1 cellular context compared by ENCODE assay signal in the genomic region with DNA sequence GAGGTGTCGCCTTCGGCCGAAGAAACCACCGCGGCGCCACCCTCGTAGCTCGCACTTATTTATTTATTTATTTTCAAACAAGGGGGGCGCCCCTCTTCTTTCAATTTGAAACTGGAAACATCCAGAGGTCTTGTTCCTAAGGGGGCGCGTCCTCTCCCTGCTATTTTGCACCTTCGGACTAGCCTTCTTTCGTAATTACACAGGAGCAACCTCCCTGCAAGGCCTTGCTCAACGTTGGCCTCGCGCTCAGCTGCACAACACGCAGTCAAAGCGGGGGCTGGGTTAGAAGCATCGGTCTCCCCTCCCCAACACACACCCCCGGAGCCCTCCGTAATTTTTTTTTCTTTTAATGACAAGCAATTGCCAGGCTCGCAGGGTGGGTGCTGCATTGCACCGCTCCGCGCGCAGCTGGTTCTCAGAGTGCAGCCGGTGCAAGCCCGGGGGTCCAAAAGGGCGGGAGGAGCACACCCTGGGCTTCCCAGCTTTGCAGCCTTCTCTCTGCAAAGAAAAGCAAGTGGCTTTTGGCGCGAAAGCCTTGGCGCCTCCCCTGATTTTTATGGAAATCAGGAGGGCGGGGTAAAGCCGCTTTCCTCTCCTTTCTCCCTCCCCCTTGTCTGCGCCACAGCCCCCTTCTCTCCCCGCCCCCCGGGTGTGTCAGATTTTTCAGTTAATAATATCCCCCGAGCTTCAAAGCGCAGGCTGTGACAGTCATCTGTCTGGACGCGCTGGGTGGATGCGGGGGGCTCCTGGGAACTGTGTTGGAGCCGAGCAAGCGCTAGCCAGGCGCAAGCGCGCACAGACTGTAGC.
TF ChIP-seq lines count a peak whose summit lies in the region.

A gene (plus strand): TSS at position 697 of the 807 bp plus-strand sequence. CDS start 1,515 bp downstream, outside the sequence.

TF ChIP-seq in WTC11, 78 proteins besides CTCF, POLR2A, EP300 and RAD21 (continued from another document and continues in another):
- TF ChIP-seq, protein P1, sequence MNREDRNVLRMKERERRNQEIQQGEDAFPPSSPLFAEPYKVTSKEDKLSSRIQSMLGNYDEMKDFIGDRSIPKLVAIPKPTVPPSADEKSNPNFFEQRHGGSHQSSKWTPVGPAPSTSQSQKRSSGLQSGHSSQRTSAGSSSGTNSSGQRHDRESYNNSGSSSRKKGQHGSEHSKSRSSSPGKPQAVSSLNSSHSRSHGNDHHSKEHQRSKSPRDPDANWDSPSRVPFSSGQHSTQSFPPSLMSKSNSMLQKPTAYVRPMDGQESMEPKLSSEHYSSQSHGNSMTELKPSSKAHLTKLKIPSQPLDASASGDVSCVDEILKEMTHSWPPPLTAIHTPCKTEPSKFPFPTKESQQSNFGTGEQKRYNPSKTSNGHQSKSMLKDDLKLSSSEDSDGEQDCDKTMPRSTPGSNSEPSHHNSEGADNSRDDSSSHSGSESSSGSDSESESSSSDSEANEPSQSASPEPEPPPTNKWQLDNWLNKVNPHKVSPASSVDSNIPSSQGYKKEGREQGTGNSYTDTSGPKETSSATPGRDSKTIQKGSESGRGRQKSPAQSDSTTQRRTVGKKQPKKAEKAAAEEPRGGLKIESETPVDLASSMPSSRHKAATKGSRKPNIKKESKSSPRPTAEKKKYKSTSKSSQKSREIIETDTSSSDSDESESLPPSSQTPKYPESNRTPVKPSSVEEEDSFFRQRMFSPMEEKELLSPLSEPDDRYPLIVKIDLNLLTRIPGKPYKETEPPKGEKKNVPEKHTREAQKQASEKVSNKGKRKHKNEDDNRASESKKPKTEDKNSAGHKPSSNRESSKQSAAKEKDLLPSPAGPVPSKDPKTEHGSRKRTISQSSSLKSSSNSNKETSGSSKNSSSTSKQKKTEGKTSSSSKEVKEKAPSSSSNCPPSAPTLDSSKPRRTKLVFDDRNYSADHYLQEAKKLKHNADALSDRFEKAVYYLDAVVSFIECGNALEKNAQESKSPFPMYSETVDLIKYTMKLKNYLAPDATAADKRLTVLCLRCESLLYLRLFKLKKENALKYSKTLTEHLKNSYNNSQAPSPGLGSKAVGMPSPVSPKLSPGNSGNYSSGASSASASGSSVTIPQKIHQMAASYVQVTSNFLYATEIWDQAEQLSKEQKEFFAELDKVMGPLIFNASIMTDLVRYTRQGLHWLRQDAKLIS (CRISPR knock-in tag; IDR thresholded peaks at IDR 0.05; ENCODE audit: borderline replicate concordance): peak; percentile 56; the same call in 1 of the 2 replicates
- TF ChIP-seq, protein P2, sequence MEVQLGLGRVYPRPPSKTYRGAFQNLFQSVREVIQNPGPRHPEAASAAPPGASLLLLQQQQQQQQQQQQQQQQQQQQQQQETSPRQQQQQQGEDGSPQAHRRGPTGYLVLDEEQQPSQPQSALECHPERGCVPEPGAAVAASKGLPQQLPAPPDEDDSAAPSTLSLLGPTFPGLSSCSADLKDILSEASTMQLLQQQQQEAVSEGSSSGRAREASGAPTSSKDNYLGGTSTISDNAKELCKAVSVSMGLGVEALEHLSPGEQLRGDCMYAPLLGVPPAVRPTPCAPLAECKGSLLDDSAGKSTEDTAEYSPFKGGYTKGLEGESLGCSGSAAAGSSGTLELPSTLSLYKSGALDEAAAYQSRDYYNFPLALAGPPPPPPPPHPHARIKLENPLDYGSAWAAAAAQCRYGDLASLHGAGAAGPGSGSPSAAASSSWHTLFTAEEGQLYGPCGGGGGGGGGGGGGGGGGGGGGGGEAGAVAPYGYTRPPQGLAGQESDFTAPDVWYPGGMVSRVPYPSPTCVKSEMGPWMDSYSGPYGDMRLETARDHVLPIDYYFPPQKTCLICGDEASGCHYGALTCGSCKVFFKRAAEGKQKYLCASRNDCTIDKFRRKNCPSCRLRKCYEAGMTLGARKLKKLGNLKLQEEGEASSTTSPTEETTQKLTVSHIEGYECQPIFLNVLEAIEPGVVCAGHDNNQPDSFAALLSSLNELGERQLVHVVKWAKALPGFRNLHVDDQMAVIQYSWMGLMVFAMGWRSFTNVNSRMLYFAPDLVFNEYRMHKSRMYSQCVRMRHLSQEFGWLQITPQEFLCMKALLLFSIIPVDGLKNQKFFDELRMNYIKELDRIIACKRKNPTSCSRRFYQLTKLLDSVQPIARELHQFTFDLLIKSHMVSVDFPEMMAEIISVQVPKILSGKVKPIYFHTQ (CRISPR knock-in tag; IDR thresholded peaks at IDR 0.05): no peak
- TF ChIP-seq, protein P3, sequence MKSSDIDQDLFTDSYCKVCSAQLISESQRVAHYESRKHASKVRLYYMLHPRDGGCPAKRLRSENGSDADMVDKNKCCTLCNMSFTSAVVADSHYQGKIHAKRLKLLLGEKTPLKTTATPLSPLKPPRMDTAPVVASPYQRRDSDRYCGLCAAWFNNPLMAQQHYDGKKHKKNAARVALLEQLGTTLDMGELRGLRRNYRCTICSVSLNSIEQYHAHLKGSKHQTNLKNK (CRISPR knock-in tag; IDR thresholded peaks at IDR 0.05): no peak
- TF ChIP-seq TEAD1 (CRISPR knock-in tag; IDR thresholded peaks at IDR 0.05) (no peak), ESRRA (CRISPR knock-in tag; IDR thresholded peaks at IDR 0.05; ENCODE audit: borderline replicate concordance) (no peak), GABPB1 (CRISPR knock-in tag; IDR thresholded peaks at IDR 0.05) (no peak), NFATC4 (CRISPR knock-in tag; IDR thresholded peaks at IDR 0.05) (no peak), ZNF671 (CRISPR knock-in tag; IDR thresholded peaks at IDR 0.05) (no peak; the same call in 1 of the 2 replicates), PRRX2 (CRISPR knock-in tag; IDR thresholded peaks at IDR 0.05) (no peak), CREM (CRISPR knock-in tag; IDR thresholded peaks at IDR 0.05) (no peak; the same call in 1 of the 2 replicates), ZNF232 (CRISPR knock-in tag; IDR thresholded peaks at IDR 0.05) (0 out of 2 replicates have a peak, but pooled peaks have one; percentile 25), NR3C1 (CRISPR knock-in tag; conservative IDR thresholded peaks at IDR 0.05; ENCODE audit: low read depth) (no peak), TEAD4 (CRISPR knock-in tag; IDR thresholded peaks at IDR 0.05) (no peak), FOXK1 (CRISPR knock-in tag; IDR thresholded peaks at IDR 0.05) (no peak; the same call in 1 of the 2 replicates), ZNF416 (CRISPR knock-in tag; IDR thresholded peaks at IDR 0.05) (no peak), NFYB (CRISPR knock-in tag; conservative IDR thresholded peaks at IDR 0.05; ENCODE audit: low read depth) (0 out of 2 replicates have a peak, but pooled peaks have one; percentile 18), FOXP1 (CRISPR knock-in tag; IDR thresholded peaks at IDR 0.05; ENCODE audit: borderline replicate concordance) (0 out of 2 replicates have a peak, but pooled peaks have one; percentile 22), ZNF263 (CRISPR knock-in tag; IDR thresholded peaks at IDR 0.05; ENCODE audit: low read depth) (no peak), NFE2L1 (CRISPR knock-in tag; IDR thresholded peaks at IDR 0.05) (0 out of 2 replicates have a peak, but pooled peaks have one; percentile 38), MXD4 (CRISPR knock-in tag; IDR thresholded peaks at IDR 0.05; ENCODE audit: borderline replicate concordance) (no peak), SP1 (CRISPR knock-in tag; conservative IDR thresholded peaks at IDR 0.05) (peak; percentile 64), ZNF396 (CRISPR knock-in tag; IDR thresholded peaks at IDR 0.05; ENCODE audit: borderline replicate concordance) (no peak), SMAD4 (CRISPR knock-in tag; IDR thresholded peaks at IDR 0.05) (no peak), ATF1 (CRISPR knock-in tag; IDR thresholded peaks at IDR 0.05) (no peak; the same call in 1 of the 2 replicates)
- TF ChIP-seq, protein P4, sequence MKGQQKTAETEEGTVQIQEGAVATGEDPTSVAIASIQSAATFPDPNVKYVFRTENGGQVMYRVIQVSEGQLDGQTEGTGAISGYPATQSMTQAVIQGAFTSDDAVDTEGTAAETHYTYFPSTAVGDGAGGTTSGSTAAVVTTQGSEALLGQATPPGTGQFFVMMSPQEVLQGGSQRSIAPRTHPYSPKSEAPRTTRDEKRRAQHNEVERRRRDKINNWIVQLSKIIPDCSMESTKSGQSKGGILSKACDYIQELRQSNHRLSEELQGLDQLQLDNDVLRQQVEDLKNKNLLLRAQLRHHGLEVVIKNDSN (CRISPR knock-in tag; IDR thresholded peaks at IDR 0.05): no peak
- TF ChIP-seq, protein P5, sequence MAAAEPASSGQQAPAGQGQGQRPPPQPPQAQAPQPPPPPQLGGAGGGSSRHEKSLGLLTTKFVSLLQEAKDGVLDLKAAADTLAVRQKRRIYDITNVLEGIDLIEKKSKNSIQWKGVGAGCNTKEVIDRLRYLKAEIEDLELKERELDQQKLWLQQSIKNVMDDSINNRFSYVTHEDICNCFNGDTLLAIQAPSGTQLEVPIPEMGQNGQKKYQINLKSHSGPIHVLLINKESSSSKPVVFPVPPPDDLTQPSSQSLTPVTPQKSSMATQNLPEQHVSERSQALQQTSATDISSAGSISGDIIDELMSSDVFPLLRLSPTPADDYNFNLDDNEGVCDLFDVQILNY (CRISPR knock-in tag; IDR thresholded peaks at IDR 0.05): peak; percentile 80; the same call in 1 of the 2 replicates
- TF ChIP-seq, protein P6, sequence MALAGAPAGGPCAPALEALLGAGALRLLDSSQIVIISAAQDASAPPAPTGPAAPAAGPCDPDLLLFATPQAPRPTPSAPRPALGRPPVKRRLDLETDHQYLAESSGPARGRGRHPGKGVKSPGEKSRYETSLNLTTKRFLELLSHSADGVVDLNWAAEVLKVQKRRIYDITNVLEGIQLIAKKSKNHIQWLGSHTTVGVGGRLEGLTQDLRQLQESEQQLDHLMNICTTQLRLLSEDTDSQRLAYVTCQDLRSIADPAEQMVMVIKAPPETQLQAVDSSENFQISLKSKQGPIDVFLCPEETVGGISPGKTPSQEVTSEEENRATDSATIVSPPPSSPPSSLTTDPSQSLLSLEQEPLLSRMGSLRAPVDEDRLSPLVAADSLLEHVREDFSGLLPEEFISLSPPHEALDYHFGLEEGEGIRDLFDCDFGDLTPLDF (CRISPR knock-in tag; IDR thresholded peaks at IDR 0.05): 0 out of 2 replicates have a peak, but pooled peaks have one; percentile 43
- TF ChIP-seq, protein P7, sequence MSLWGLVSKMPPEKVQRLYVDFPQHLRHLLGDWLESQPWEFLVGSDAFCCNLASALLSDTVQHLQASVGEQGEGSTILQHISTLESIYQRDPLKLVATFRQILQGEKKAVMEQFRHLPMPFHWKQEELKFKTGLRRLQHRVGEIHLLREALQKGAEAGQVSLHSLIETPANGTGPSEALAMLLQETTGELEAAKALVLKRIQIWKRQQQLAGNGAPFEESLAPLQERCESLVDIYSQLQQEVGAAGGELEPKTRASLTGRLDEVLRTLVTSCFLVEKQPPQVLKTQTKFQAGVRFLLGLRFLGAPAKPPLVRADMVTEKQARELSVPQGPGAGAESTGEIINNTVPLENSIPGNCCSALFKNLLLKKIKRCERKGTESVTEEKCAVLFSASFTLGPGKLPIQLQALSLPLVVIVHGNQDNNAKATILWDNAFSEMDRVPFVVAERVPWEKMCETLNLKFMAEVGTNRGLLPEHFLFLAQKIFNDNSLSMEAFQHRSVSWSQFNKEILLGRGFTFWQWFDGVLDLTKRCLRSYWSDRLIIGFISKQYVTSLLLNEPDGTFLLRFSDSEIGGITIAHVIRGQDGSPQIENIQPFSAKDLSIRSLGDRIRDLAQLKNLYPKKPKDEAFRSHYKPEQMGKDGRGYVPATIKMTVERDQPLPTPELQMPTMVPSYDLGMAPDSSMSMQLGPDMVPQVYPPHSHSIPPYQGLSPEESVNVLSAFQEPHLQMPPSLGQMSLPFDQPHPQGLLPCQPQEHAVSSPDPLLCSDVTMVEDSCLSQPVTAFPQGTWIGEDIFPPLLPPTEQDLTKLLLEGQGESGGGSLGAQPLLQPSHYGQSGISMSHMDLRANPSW (CRISPR knock-in tag; conservative IDR thresholded peaks at IDR 0.05; ENCODE audit: low read depth): no peak
- TF ChIP-seq, protein P8, sequence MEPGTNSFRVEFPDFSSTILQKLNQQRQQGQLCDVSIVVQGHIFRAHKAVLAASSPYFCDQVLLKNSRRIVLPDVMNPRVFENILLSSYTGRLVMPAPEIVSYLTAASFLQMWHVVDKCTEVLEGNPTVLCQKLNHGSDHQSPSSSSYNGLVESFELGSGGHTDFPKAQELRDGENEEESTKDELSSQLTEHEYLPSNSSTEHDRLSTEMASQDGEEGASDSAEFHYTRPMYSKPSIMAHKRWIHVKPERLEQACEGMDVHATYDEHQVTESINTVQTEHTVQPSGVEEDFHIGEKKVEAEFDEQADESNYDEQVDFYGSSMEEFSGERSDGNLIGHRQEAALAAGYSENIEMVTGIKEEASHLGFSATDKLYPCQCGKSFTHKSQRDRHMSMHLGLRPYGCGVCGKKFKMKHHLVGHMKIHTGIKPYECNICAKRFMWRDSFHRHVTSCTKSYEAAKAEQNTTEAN (CRISPR knock-in tag; IDR thresholded peaks at IDR 0.05): peak; percentile 50; the same call in 1 of the 2 replicates
- TF ChIP-seq, protein P9, sequence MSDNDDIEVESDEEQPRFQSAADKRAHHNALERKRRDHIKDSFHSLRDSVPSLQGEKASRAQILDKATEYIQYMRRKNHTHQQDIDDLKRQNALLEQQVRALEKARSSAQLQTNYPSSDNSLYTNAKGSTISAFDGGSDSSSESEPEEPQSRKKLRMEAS (CRISPR knock-in tag; IDR thresholded peaks at IDR 0.05): no peak
- TF ChIP-seq, protein P10, sequence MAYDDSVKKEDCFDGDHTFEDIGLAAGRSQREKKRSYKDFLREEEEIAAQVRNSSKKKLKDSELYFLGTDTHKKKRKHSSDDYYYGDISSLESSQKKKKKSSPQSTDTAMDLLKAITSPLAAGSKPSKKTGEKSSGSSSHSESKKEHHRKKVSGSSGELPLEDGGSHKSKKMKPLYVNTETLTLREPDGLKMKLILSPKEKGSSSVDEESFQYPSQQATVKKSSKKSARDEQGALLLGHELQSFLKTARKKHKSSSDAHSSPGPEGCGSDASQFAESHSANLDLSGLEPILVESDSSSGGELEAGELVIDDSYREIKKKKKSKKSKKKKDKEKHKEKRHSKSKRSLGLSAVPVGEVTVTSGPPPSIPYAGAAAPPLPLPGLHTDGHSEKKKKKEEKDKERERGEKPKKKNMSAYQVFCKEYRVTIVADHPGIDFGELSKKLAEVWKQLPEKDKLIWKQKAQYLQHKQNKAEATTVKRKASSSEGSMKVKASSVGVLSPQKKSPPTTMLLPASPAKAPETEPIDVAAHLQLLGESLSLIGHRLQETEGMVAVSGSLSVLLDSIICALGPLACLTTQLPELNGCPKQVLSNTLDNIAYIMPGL (CRISPR knock-in tag; IDR thresholded peaks at IDR 0.05): peak; percentile 19; the same call in 1 of the 2 replicates
- TF ChIP-seq, protein P11, sequence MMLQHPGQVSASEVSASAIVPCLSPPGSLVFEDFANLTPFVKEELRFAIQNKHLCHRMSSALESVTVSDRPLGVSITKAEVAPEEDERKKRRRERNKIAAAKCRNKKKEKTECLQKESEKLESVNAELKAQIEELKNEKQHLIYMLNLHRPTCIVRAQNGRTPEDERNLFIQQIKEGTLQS (CRISPR knock-in tag; conservative IDR thresholded peaks at IDR 0.05): no peak
- TF ChIP-seq, protein P12, sequence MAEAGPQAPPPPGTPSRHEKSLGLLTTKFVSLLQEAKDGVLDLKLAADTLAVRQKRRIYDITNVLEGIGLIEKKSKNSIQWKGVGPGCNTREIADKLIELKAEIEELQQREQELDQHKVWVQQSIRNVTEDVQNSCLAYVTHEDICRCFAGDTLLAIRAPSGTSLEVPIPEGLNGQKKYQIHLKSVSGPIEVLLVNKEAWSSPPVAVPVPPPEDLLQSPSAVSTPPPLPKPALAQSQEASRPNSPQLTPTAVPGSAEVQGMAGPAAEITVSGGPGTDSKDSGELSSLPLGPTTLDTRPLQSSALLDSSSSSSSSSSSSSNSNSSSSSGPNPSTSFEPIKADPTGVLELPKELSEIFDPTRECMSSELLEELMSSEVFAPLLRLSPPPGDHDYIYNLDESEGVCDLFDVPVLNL (CRISPR knock-in tag; IDR thresholded peaks at IDR 0.05; ENCODE audit: borderline replicate concordance, low read depth): peak; percentile 38; the same call in 1 of the 2 replicates
- TF ChIP-seq, protein P13, sequence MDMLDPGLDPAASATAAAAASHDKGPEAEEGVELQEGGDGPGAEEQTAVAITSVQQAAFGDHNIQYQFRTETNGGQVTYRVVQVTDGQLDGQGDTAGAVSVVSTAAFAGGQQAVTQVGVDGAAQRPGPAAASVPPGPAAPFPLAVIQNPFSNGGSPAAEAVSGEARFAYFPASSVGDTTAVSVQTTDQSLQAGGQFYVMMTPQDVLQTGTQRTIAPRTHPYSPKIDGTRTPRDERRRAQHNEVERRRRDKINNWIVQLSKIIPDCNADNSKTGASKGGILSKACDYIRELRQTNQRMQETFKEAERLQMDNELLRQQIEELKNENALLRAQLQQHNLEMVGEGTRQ (CRISPR knock-in tag; IDR thresholded peaks at IDR 0.05): no peak
